15 cellular contexts compared by ENCODE assay signal in the genomic region with DNA sequence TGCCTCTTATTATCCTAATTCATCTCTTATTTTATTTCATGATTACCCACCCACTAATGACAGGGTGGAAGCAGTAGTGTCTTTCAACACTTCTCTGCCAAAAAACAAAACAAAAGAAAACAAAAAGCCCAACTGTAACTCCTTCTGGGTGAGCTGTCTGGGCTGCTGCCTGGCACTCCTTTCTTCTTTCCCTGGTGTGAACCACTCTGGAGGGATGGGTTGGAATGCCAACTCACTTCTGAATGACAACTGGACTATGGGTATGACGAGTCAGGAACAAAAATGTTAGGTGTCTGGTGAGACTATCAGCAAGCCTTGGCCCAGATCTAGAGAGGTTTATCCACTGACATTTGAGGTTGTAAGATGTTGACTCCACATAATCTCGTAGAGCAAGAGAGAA.
DNase-seq lines count a peak whose midpoint lies in the region; ATAC-seq and TF ChIP-seq lines count a peak whose summit lies in the region.
"Had no signal": no experiment of that assay in that cellular context is flagged by ENCODE, and none has a peak within 500 bp of the region (broad histone marks: within the 10 kb centered on the region; RNA-seq: fewer than 3 reads in every experiment).

No MANE protein-coding gene starts in this region.

- WGBS in testis, 2 donors = 67 to 80% methylated on average over 2 of the region's 2 CpGs

- peaks cover 55% of the 10 kb centered on the region for H3K4me1 ChIP-seq in ACC112 (ENCODE audit: control insufficient read depth, insufficient read depth, low read length, unreplicated experiment)
- no peaks in the 10 kb centered on the region for H3K4me1 ChIP-seq in testis

- H3K27me3 Mint-ChIP-seq in endothelial cell (ENCODE audit: unreplicated experiment) (no peaks in the 10 kb centered on the region), mesothelial cell of epicardium (ENCODE audit: low read depth) (no peaks in the 10 kb centered on the region)

- TF ChIP-seq CTCF in endothelial cell (IDR thresholded peaks at IDR 0.05; ENCODE audit: unreplicated experiment) = no peak
- no peak for TF ChIP-seq CTCF in mesothelial cell of epicardium (IDR thresholded peaks at IDR 0.05; ENCODE audit: unreplicated experiment)
- TF ChIP-seq CTCF in testis (IDR thresholded peaks at IDR 0.05) = no peak

- H3K27ac Mint-ChIP-seq in endothelial cell (ENCODE audit: unreplicated experiment) (no peak overlapping the region), mesothelial cell of epicardium (peak overlapping the region; percentile 62)

- intact Hi-C loops in testis (cut with DNase I; ENCODE audit: low total_unique reads) = no loop called here

- DNase-seq in NCI-H2227 treated with DMSO at 0.1 percent for 48 hours (lab: John Stamatoyannopoulos, UW) (peak; percentile 78), endothelial cell (ENCODE audit: low spot score) (no peak), mesothelial cell of epicardium (ENCODE audit: low spot score in 2 of 2, unreplicated experiment in 2 of 2) (no peak), testis (no peak)
- DNase-seq: activated T-cell treated with anti-CD3 and anti-CD28 coated beads, Interleukin-2, amount 50 U/mL, for 4 hours; BE2C; NCI-H1694 treated with DMSO at 0.1 percent for 48 hours; SHP77 treated with DMSO at 0.1 percent for 48 hours; stimulated activated CD4-positive, alpha-beta T cell treated with anti-CD3 and anti-CD28 coated beads, Interleukin-15, amount 100 ng/mL, for 24 hours had no signal

- H3K79me2 ChIP-seq in ACC112 (ENCODE audit: control insufficient read depth, insufficient read depth, low read length, unreplicated experiment) = peaks cover 34% of the 10 kb centered on the region

- H3K36me3 Mint-ChIP-seq in endothelial cell (ENCODE audit: low read depth, unreplicated experiment) (peaks cover 32% of the 10 kb centered on the region), mesothelial cell of epicardium (peaks cover 33% of the 10 kb centered on the region)

- peak overlapping the region; percentile 96 for H3K27ac ChIP-seq in ACC112 (ENCODE audit: low read depth, low read length)
- H3K27ac ChIP-seq in testis = no peak overlapping the region
- H3K27ac ChIP-seq: VCaP had no signal

- H3K27me3 ChIP-seq in ACC112 (ENCODE audit: insufficient read depth, low read length) = no peaks in the 10 kb centered on the region
- no peaks in the 10 kb centered on the region for H3K27me3 ChIP-seq in testis
- H3K27me3 ChIP-seq: BE2C had no signal

- no peak overlapping the region for H2AFZ ChIP-seq in ACC112 (ENCODE audit: low read length, unreplicated experiment)

- no peaks in the 10 kb centered on the region for H3K9me3 ChIP-seq in testis
- H3K9me3 ChIP-seq: BE2C had no signal

- H3K4me3 Mint-ChIP-seq in endothelial cell (ENCODE audit: unreplicated experiment) (peak overlapping the region; percentile 33), mesothelial cell of epicardium (no peak overlapping the region)
- H3K4me3 Mint-ChIP-seq: activated T-cell treated with anti-CD3 and anti-CD28 coated beads, Interleukin-2, amount 50 U/mL, for 4 hours; neural crest cell had no signal

- ATAC-seq in HG02938 (IDR thresholded peaks at IDR 0.05; ENCODE audit: unreplicated experiment) (no peak), HG03439 (IDR thresholded peaks at IDR 0.05; ENCODE audit: unreplicated experiment) (no peak), HG03280 (IDR thresholded peaks at IDR 0.05; ENCODE audit: unreplicated experiment) (no peak)
- ATAC-seq: activated T-cell treated with anti-CD3 and anti-CD28 coated beads, Interleukin-2, amount 50 U/mL, for 4 hours had no signal

- no peak for TF ChIP-seq POLR2A in testis (IDR thresholded peaks at IDR 0.05)

- H3K36me3 ChIP-seq in ACC112 (ENCODE audit: insufficient read depth, low read length) (peaks cover 62% of the 10 kb centered on the region), testis (ENCODE audit: low read depth, missing control alignments) (no peaks in the 10 kb centered on the region)

- H3K4me1 Mint-ChIP-seq in endothelial cell (ENCODE audit: unreplicated experiment) (peaks cover 5% of the 10 kb centered on the region), mesothelial cell of epicardium (peaks cover 14% of the 10 kb centered on the region)

- H3K9me3 Mint-ChIP-seq in endothelial cell (ENCODE audit: unreplicated experiment) (no peaks in the 10 kb centered on the region), mesothelial cell of epicardium (peaks cover 5% of the 10 kb centered on the region)
- H3K9me3 Mint-ChIP-seq: activated T-cell treated with anti-CD3 and anti-CD28 coated beads, Interleukin-2, amount 50 U/mL, for 4 hours; neural crest cell had no signal

- H3K4me3 ChIP-seq in ACC112 (ENCODE audit: low read depth, low read length) (no peak overlapping the region), testis (no peak overlapping the region)
